ENCODE assay signal across 28 cellular contexts in the genomic region with DNA sequence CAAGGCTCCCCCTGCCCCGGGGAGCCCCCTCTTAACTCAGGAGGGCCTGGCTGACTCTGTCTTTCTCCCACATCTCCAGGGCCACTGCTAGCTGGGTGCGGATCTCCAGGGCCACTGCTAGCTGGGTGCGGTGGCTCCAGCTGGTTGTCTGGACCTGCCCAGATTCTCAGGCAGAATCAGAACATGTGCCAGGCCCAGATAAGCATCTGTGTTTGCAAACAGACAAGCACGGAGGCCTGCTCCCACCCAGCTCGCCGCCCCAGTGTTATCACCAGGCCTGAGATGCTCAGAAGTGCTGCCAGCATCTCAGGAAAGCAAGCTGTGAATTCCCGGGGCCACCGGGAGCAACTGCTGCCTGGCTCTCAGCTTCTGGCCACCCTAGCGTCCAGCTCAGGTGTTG.
"Had no signal": no experiment of that assay in that cellular context is flagged by ENCODE, and none has a peak within 500 bp of the region (broad histone marks: within the 10 kb centered on the region; RNA-seq: fewer than 3 reads in every experiment).

No MANE protein-coding gene starts in this region.

- H3K4me3 Mint-ChIP-seq: naive B cell; naive thymus-derived CD8-positive, alpha-beta T cell; natural killer cell treated with Interleukin-12 subunit alpha and Interleukin-12 subunit beta and Interleukin-15 and Interleukin-18, amount 100 ng/mL, for 72 hours; nephron progenitor cell; neural crest cell; stimulated activated effector memory CD8-positive, alpha-beta T cell treated with anti-CD3 and anti-CD28 coated beads, Interleukin-12 subunit alpha, Interleukin-12 subunit beta, amount 100 ng/mL, for 72 hours; stimulated activated naive B cell treated with anti-CD40 and anti-IgM and Interleukin-4, amounts not matched to agents 10 μg/mL and 1 μg/mL and 100 μg/mL, for 72 hours; stimulated activated naive CD8-positive, alpha-beta T cell treated with anti-CD3 and anti-CD28 coated beads, Interleukin-15, Interleukin-2, amounts not matched to agents 100 ng/mL and 50 ng/mL, for 24 hours had no signal

- H3K27ac ChIP-seq: ovary, parathyroid adenoma, psoas muscle, right lobe of liver, sigmoid colon, stomach, thoracic aorta, thyroid gland, tibial nerve, upper lobe of left lung, uterus had no signal

- H3K4me3 ChIP-seq: ovary, psoas muscle, right lobe of liver, sigmoid colon, stomach, thoracic aorta, thyroid gland, tibial nerve, upper lobe of left lung, uterus had no signal

- H3K9me3 Mint-ChIP-seq: neural crest cell; stimulated activated effector memory CD8-positive, alpha-beta T cell treated with anti-CD3 and anti-CD28 coated beads, Interleukin-12 subunit alpha, Interleukin-12 subunit beta, amount 100 ng/mL, for 72 hours had no signal

- H3K27ac Mint-ChIP-seq: naive B cell; naive thymus-derived CD8-positive, alpha-beta T cell; natural killer cell treated with Interleukin-12 subunit alpha and Interleukin-12 subunit beta and Interleukin-15 and Interleukin-18, amount 100 ng/mL, for 72 hours; nephron progenitor cell; stimulated activated effector memory CD8-positive, alpha-beta T cell treated with anti-CD3 and anti-CD28 coated beads, Interleukin-12 subunit alpha, Interleukin-12 subunit beta, amount 100 ng/mL, for 72 hours; stimulated activated naive B cell treated with anti-CD40 and anti-IgM and Interleukin-4, amounts not matched to agents 10 μg/mL and 1 μg/mL and 100 μg/mL, for 72 hours; stimulated activated naive CD8-positive, alpha-beta T cell treated with anti-CD3 and anti-CD28 coated beads, Interleukin-15, Interleukin-2, amounts not matched to agents 100 ng/mL and 50 ng/mL, for 24 hours had no signal

- H3K9me3 ChIP-seq: ovary, psoas muscle, right lobe of liver, sigmoid colon, stomach, thoracic aorta, thyroid gland, uterus had no signal

- H3K27me3 Mint-ChIP-seq: naive B cell; stimulated activated naive B cell treated with anti-CD40 and anti-IgM and Interleukin-4, amounts not matched to agents 10 μg/mL and 1 μg/mL and 100 μg/mL, for 72 hours had no signal

- H3K4me1 Mint-ChIP-seq: naive B cell; naive thymus-derived CD8-positive, alpha-beta T cell; neural crest cell; stimulated activated effector memory CD8-positive, alpha-beta T cell treated with anti-CD3 and anti-CD28 coated beads, Interleukin-12 subunit alpha, Interleukin-12 subunit beta, amount 100 ng/mL, for 72 hours; stimulated activated naive B cell treated with anti-CD40 and anti-IgM and Interleukin-4, amounts not matched to agents 10 μg/mL and 1 μg/mL and 100 μg/mL, for 72 hours had no signal

- H3K36me3 ChIP-seq: ovary, right lobe of liver, sigmoid colon, stomach, thoracic aorta, thyroid gland, tibial nerve, upper lobe of left lung, uterus had no signal

- ATAC-seq: naive thymus-derived CD8-positive, alpha-beta T cell; natural killer cell treated with Interleukin-12 subunit alpha and Interleukin-12 subunit beta and Interleukin-15 and Interleukin-18, amount 100 ng/mL, for 72 hours; psoas muscle; right lobe of liver; stimulated activated effector memory CD8-positive, alpha-beta T cell treated with anti-CD3 and anti-CD28 coated beads, Interleukin-12 subunit alpha, Interleukin-12 subunit beta, amount 100 ng/mL, for 72 hours; stimulated activated naive B cell treated with anti-CD40 and anti-IgM and Interleukin-4, amounts not matched to agents 10 μg/mL and 1 μg/mL and 100 μg/mL, for 72 hours had no signal

- H3K36me3 Mint-ChIP-seq: natural killer cell treated with Interleukin-12 subunit alpha and Interleukin-12 subunit beta and Interleukin-15 and Interleukin-18, amount 100 ng/mL, for 72 hours; stimulated activated effector memory CD8-positive, alpha-beta T cell treated with anti-CD3 and anti-CD28 coated beads, Interleukin-12 subunit alpha, Interleukin-12 subunit beta, amount 100 ng/mL, for 72 hours; stimulated activated naive B cell treated with anti-CD40 and anti-IgM and Interleukin-4, amounts not matched to agents 10 μg/mL and 1 μg/mL and 100 μg/mL, for 72 hours had no signal

- H3K4me1 ChIP-seq: parathyroid adenoma, psoas muscle, right lobe of liver, sigmoid colon, stomach, thyroid gland, tibial nerve, uterus had no signal

- DNase-seq: naive B cell; nephron progenitor cell; occipital lobe; ovary; posterior cingulate gyrus; psoas muscle; right lobe of liver; sigmoid colon; small intestine; stimulated activated CD4-positive, alpha-beta T cell treated with anti-CD3 and anti-CD28 coated beads, Interleukin-15, amount 100 ng/mL, for 24 hours; stimulated activated CD4-positive, alpha-beta T cell treated with anti-CD3 and anti-CD28 coated beads, Interleukin-2, amount 100 ng/mL, for 24 hours; stimulated activated CD4-positive, alpha-beta T cell treated with anti-CD3 and anti-CD28 coated beads, Interleukin-2, amount 100 ng/mL, for 48 hours; stimulated activated CD4-positive, alpha-beta T cell treated with anti-CD3 and anti-CD28 coated beads, Interleukin-4, amount 100 ng/mL, for 24 hours; stimulated activated naive B cell treated with anti-CD40 and anti-IgM and Interleukin-4, amounts not matched to agents 10 μg/mL and 1 μg/mL and 100 μg/mL, for 72 hours; stimulated activated naive CD4-positive, alpha-beta T cell treated with Interleukin-2 at 50 U/mL for 16 hours; stomach; thyroid gland; trophoblast cell; uterus had no signal

- H3K27me3 ChIP-seq: ovary, right lobe of liver, thyroid gland, tibial nerve, upper lobe of left lung, uterus had no signal
